Comparison of ENCODE assay signal across 8 cellular contexts in genomic region chr2:178306351-178307073, GRCh38.
DNase-seq lines count a peak whose midpoint lies in the region; ATAC-seq and TF ChIP-seq lines count a peak whose summit lies in the region.

No MANE protein-coding gene starts in this region.

- TF ChIP-seq POLR2A in sigmoid colon (IDR thresholded peaks at IDR 0.05): no peak

- no peaks in the 10 kb centered on the region for H4K20me1 ChIP-seq in PC-3 (ENCODE audit: low read length)

- H3K9ac ChIP-seq in PC-3 (ENCODE audit: low read length): no peak overlapping the region

- BruUV-seq in PC-3 (replicated peaks; lab: Mats Ljungman, UMichigan): no TSS peak

- H3K36me3 ChIP-seq in PC-3 (ENCODE audit: low read depth, low read length) (no peaks in the 10 kb centered on the region), sigmoid colon (no peaks in the 10 kb centered on the region)

- no peaks in the 10 kb centered on the region for H3K79me2 ChIP-seq in PC-3 (ENCODE audit: low read length)

- H3K9me3 ChIP-seq in PC-3 (ENCODE audit: low read length) (no peaks in the 10 kb centered on the region), sigmoid colon (no peaks in the 10 kb centered on the region)

- H3F3A ChIP-seq in PC-3 (ENCODE audit: low read length, unreplicated experiment): no peaks in the 10 kb centered on the region

- POLR2A ChIA-PET in PC-3 (lab: Charles Lee; ENCODE audit: unreplicated experiment): no interaction called here

- intact Hi-C loops in PC-3 (cut with micrococcal nuclease): no loop called here
- intact Hi-C loops in sigmoid colon (cut with DNase I): no loop called here

- DNase-seq in activated effector memory CD4-positive, alpha-beta T cell treated with anti-CD3 and anti-CD28 coated beads, Interleukin-2, amount 50 U/mL, for 16 hours: peak; percentile 66
- no peak for DNase-seq in activated effector memory CD4-positive, alpha-beta T cell treated with Interleukin-2 at 50 U/mL for 16 hours
- DNase-seq in HT1080 (ENCODE audit: low read depth) (peak; percentile 26), PC-3 (peak; percentile 67), T47D (ENCODE audit: low read depth in 1 of 2, low spot score in 1 of 2) (peak; percentile 7 to 71), lung microvascular endothelial cell (ENCODE audit: low read depth in 2 of 2) (peak; percentile 65 to 71), sigmoid colon (no peak)

- H3K4me2 ChIP-seq in PC-3 (ENCODE audit: low read length): no peak overlapping the region

- no peak overlapping the region for H3K27ac ChIP-seq in PC-3 (ENCODE audit: low read length)
- no peak overlapping the region for H3K27ac ChIP-seq in sigmoid colon

- H2AFZ ChIP-seq in PC-3 (ENCODE audit: low read length): no peak overlapping the region

- H3K27me3 ChIP-seq in PC-3 (ENCODE audit: low read length): no peaks in the 10 kb centered on the region
- no peaks in the 10 kb centered on the region for H3K27me3 ChIP-seq in sigmoid colon

- peak; percentile 100 for ATAC-seq in GM21723 (IDR thresholded peaks at IDR 0.05; ENCODE audit: unreplicated experiment)
- peak; percentile 75 for ATAC-seq in PC-3

- no peaks in the 10 kb centered on the region for H3K9me2 ChIP-seq in PC-3 (replicated peaks; ENCODE audit: low read length)

- H3K4me1 ChIP-seq in PC-3 (ENCODE audit: insufficient read depth, low read length) (peaks cover 13% of the 10 kb centered on the region), sigmoid colon (no peaks in the 10 kb centered on the region)

- TF ChIP-seq CTCF in PC-3 (conservative IDR thresholded peaks at IDR 0.05; ENCODE audit: low read depth, low read length) (peak; percentile 81), sigmoid colon (IDR thresholded peaks at IDR 0.05) (no peak)

- CTCF ChIA-PET in PC-3 (lab: Charles Lee): interaction anchor here (0.6 to 0.7 kb wide), 2 partner anchors 113 to 233 kb away, joined by 3 to 6 read pairs; no protein-coding TSS in a partner anchor

- H3K4me3 ChIP-seq in PC-3 (ENCODE audit: low read length): no peak overlapping the region
- H3K4me3 ChIP-seq in sigmoid colon: no peak overlapping the region

- in situ Hi-C loops in T47D (cut with HindIII; ENCODE audit: low pct_unique_long_range_greater_than_20kb, low sequenced_read_pairs): no loop called here

- 20 to 36% methylated on average over 8 of the region's 8 CpGs for WGBS in sigmoid colon, 2 donors

- no peak for TF ChIP-seq EP300 in sigmoid colon (IDR thresholded peaks at IDR 0.05)

Comparison
In these comparisons a context has a peak if more than half of its experiments do, and no peak if none do; other contexts are left out.
1. DNase-seq: peak in activated effector memory CD4-positive, alpha-beta T cell treated with anti-CD3 and anti-CD28 coated beads, Interleukin-2, amount 50 U/mL, for 16 hours (single experiment), HT1080 (single experiment), PC-3 (single experiment), T47D (2 of 2) and lung microvascular endothelial cell (2 of 2); none in activated effector memory CD4-positive, alpha-beta T cell treated with Interleukin-2 at 50 U/mL for 16 hours (single experiment) and sigmoid colon (single experiment).